ENCODE assay signal across 27 cellular contexts in the genomic region with DNA sequence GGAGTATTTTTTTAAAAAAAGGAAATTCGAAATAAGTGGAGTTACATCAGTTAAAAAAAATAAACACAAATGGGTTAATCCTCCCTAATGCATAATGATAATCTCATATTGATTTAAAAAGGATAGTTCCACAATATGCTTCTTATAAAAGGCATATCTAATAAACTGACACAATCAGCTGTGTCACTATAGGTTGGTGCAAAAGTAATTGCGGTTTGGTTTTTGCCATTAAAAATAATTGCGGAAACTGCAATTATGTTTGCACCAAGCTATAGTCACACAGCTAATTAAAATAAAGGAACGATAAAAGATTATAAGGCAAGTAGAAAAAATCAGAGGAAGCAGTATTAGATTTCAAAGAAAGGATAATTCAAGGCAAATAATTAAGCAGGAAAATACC.
"Had no signal": no experiment of that assay in that cellular context is flagged by ENCODE, and none has a peak within 500 bp of the region (broad histone marks: within the 10 kb centered on the region; RNA-seq: fewer than 3 reads in every experiment).

No MANE protein-coding gene starts in this region.

- DNase-seq: stimulated activated CD4-positive, alpha-beta T cell treated with anti-CD3 and anti-CD28 coated beads, Interleukin-2, amount 100 ng/mL, for 48 hours; stimulated activated CD4-positive, alpha-beta T cell treated with anti-CD3 and anti-CD28 coated beads, Interleukin-4, amount 100 ng/mL, for 1 hour; stimulated activated CD4-positive, alpha-beta T cell treated with anti-CD3 and anti-CD28 coated beads, Interleukin-4, amount 100 ng/mL, for 24 hours; stimulated activated CD4-positive, alpha-beta T cell treated with anti-CD3 and anti-CD28 coated beads, Interleukin-4, amount 100 ng/mL, for 4 hours; stimulated activated CD8-positive, alpha-beta memory T cell treated with anti-CD3 and anti-CD28 coated beads, Interleukin-4, amount 100 ng/mL, for 48 hours; stimulated activated naive B cell treated with anti-CD40 and anti-IgM and Interleukin-4, amounts not matched to agents 10 μg/mL and 1 μg/mL and 100 μg/mL, for 72 hours; stimulated activated naive CD4-positive, alpha-beta T cell; stimulated activated naive CD4-positive, alpha-beta T cell treated with Interleukin-2 at 50 U/mL for 16 hours; stimulated activated naive CD8-positive, alpha-beta T cell treated with anti-CD3 and anti-CD28 coated beads, Interleukin-15, amount 100 ng/mL, for 72 hours; stimulated activated naive CD8-positive, alpha-beta T cell treated with anti-CD3 and anti-CD28 coated beads, Interleukin-15, Interleukin-2, amounts not matched to agents 100 U/mL and 50 U/mL, for 24 hours; stomach; substantia nigra; testis; tibial artery; transverse colon; trophoblast cell; upper lobe of left lung; upper lobe of right lung; uterus had no signal

- H3K9me3 ChIP-seq: suprapubic skin, testis, thoracic aorta, thyroid gland, transverse colon, upper lobe of right lung, uterus, vagina had no signal

- H3K36me3 ChIP-seq: stomach, suprapubic skin, thoracic aorta, thyroid gland, tibial artery, tibial nerve, transverse colon, upper lobe of left lung, upper lobe of right lung, uterus, vagina had no signal

- ATAC-seq: stimulated activated effector memory CD8-positive, alpha-beta T cell treated with anti-CD3 and anti-CD28 coated beads, Interleukin-12 subunit alpha, Interleukin-12 subunit beta, amount 100 ng/mL, for 72 hours; stimulated activated memory B cell treated with anti-CD40 and anti-IgM and Interleukin-4, amounts not matched to agents 10 μg/mL and 1 μg/mL and 100 μg/mL, for 72 hours; stimulated activated naive B cell treated with anti-CD40 and anti-IgM and Interleukin-4, amounts not matched to agents 10 μg/mL and 1 μg/mL and 100 μg/mL, for 72 hours; stimulated activated naive CD8-positive, alpha-beta T cell treated with anti-CD3 and anti-CD28 coated beads, Interleukin-15, amount 100 ng/mL, for 72 hours; stimulated activated naive CD8-positive, alpha-beta T cell treated with anti-CD3 and anti-CD28 coated beads, Interleukin-15, Interleukin-2, amounts not matched to agents 100 U/mL and 50 U/mL, for 24 hours; upper lobe of right lung had no signal

- H3K27me3 ChIP-seq: stomach, suprapubic skin, testis, thyroid gland, tibial artery, tibial nerve, transverse colon, upper lobe of left lung, upper lobe of right lung, uterus, vagina had no signal

- H3K27ac ChIP-seq: stomach, suprapubic skin, testis, thoracic aorta, thyroid gland, tibial artery, tibial nerve, transverse colon, upper lobe of left lung, upper lobe of right lung, uterus, vagina had no signal

- FAIRE-seq: urothelium cell line had no signal

- H3K4me1 ChIP-seq: stomach, suprapubic skin, testis, thyroid gland, tibial artery, tibial nerve, transverse colon, upper lobe of left lung, upper lobe of right lung, uterus, vagina had no signal

- H3K4me3 ChIP-seq: stomach, suprapubic skin, testis, thoracic aorta, thyroid gland, tibial artery, tibial nerve, transverse colon, upper lobe of left lung, upper lobe of right lung, uterus, vagina had no signal
